ENCODE assay signal across 8 cellular contexts in the genomic region with DNA sequence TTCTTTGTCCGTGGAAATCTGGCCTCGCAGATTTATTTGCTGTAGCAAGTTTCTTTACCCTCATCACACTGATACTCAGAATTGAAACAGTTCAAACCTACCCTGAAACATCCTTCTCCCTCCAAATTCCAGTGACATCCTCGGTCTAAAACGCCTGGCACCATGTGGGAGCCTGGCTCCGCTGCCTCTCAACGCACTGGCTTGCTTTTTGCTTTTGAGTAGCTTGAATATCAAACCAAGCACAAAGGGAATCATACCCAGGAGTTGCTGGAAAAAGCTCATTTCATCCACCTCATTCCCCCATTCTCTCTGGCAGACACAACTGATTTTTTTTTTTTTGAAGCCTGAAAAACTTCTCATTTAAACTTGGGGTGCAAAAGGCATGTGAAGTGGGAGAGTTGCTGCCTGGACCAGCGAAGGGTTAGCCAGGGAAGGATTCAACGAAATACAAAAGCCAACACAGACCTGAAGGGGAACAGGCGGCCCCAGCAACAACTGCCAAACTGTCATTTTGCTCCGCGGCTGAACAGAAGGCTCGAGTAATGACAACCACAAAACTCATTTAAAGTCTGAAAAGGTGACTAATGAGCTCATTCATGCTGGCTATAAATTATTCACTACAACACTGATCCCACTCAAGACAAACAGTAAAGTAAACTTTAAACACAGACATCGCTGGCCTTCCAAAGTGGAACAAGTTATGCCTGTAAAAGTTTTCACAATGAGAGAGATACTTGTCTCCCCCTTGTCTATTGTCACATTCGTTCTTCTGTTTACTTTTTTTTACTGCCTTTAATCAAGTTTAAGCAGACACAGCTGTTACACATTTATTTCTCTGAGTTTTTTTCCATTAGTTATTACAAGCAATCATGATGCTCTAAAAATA. TPM values are rescaled to one million over a fixed set of nuclear protein-coding genes. Genes with fewer than 3 reads are reported as not detected.
DNase-seq lines count a peak whose midpoint lies in the region; ATAC-seq, FAIRE-seq and TF ChIP-seq lines count a peak whose summit lies in the region.

No MANE protein-coding gene starts in this region.

- no peaks in the 10 kb centered on the region for H3K9me3 Mint-ChIP-seq in activated naive CD4-positive, alpha-beta T cell treated with anti-CD3 and anti-CD28 coated beads for 36 hours

- WGBS in smooth muscle cell (ENCODE audit: low lambda C conversion rate): 39% methylated on average over 14 of the region's 14 CpGs

- H3K27me3 ChIP-seq in iPS-15b (ENCODE audit: control insufficient read depth, insufficient read depth, low read length) (no peaks in the 10 kb centered on the region), smooth muscle cell (ENCODE audit: low read depth) (no peaks in the 10 kb centered on the region), PC-9 (ENCODE audit: insufficient read depth, low read depth) (peaks cover 17% of the 10 kb centered on the region; the same call in 1 of the 2 replicates)

- intact Hi-C loops in activated naive CD4-positive, alpha-beta T cell treated with anti-CD3 and anti-CD28 coated beads for 36 hours (cut with micrococcal nuclease): loop anchor here (1.0 to 2.0 kb wide), 12 partner anchors 7 to 531 kb away; no protein-coding TSS in a partner anchor
- intact Hi-C loops in PC-9 (cut with micrococcal nuclease; ENCODE audit: unreplicated experiment): no loop called here

- BruUV-seq in PC-9 (replicated peaks; lab: Mats Ljungman, UMichigan): no TSS peak

- H3K36me3 ChIP-seq in iPS-15b (ENCODE audit: control insufficient read depth, insufficient read depth, low read length) (no peaks in the 10 kb centered on the region), smooth muscle cell (ENCODE audit: low read depth) (no peaks in the 10 kb centered on the region), PC-9 (ENCODE audit: low read depth) (no peaks in the 10 kb centered on the region)

- ATAC-seq in GM19324 (IDR thresholded peaks at IDR 0.05; ENCODE audit: low FRiP score, unreplicated experiment): no peak

- H3K4me3 ChIP-seq in iPS-15b (ENCODE audit: low read depth, low read length): no peak overlapping the region
- H3K4me3 ChIP-seq in smooth muscle cell: peak overlapping the region; percentile 1
- H3K4me3 ChIP-seq in PC-9: no peak overlapping the region

- TF ChIP-seq CTCF in smooth muscle cell (IDR thresholded peaks at IDR 0.05; ENCODE audit: borderline replicate concordance, insufficient read depth, poor library complexity, severe bottlenecking) (no peak), PC-9 (conservative IDR thresholded peaks at IDR 0.05) (no peak)

- H3K9me3 ChIP-seq in iPS-15b (ENCODE audit: control insufficient read depth, insufficient read depth, low read length): no peaks in the 10 kb centered on the region
- H3K9me3 ChIP-seq in smooth muscle cell (replicated peaks; ENCODE audit: low read depth): no peaks in the 10 kb centered on the region
- no peaks in the 10 kb centered on the region for H3K9me3 ChIP-seq in PC-9 (ENCODE audit: insufficient read depth, low read depth)

- peak overlapping the region; percentile 81 for H3K4me3 Mint-ChIP-seq in activated naive CD4-positive, alpha-beta T cell treated with anti-CD3 and anti-CD28 coated beads for 36 hours

- peaks cover 2% of the 10 kb centered on the region for H3K36me3 Mint-ChIP-seq in activated naive CD4-positive, alpha-beta T cell treated with anti-CD3 and anti-CD28 coated beads for 36 hours (ENCODE audit: low read depth)

- no peaks in the 10 kb centered on the region for H3K27me3 Mint-ChIP-seq in activated naive CD4-positive, alpha-beta T cell treated with anti-CD3 and anti-CD28 coated beads for 36 hours (ENCODE audit: low read depth)

- H3F3A ChIP-seq in smooth muscle cell (ENCODE audit: low read depth) (peaks cover 8% of the 10 kb centered on the region), PC-9 (ENCODE audit: insufficient read depth, low read depth) (no peaks in the 10 kb centered on the region)

- H3K4me1 ChIP-seq in iPS-15b (ENCODE audit: control insufficient read depth, insufficient read depth, low read length) (peaks cover 19% of the 10 kb centered on the region), smooth muscle cell (ENCODE audit: low read depth) (peaks cover 22% of the 10 kb centered on the region), PC-9 (replicated peaks; ENCODE audit: insufficient read depth) (no peaks in the 10 kb centered on the region)

- POLR2A ChIA-PET in PC-9 (lab: Charles Lee; ENCODE audit: unreplicated experiment): no interaction called here

- peak overlapping the region; percentile 54 for H3K9ac ChIP-seq in iPS-15b (ENCODE audit: low read depth, low read length)
- H3K9ac ChIP-seq in smooth muscle cell (ENCODE audit: low read depth): peak overlapping the region; percentile 0

- CTCF ChIA-PET in activated naive CD4-positive, alpha-beta T cell treated with anti-CD3 and anti-CD28 coated beads for 36 hours (lab: Charles Lee): interaction anchor here (0.7 to 1.5 kb wide), 9 partner anchors 9 to 401 kb away, joined by 3 to 6 read pairs (median 3); no protein-coding TSS in a partner anchor
- CTCF ChIA-PET in PC-9 (lab: Charles Lee): no interaction called here

- H3K4me1 Mint-ChIP-seq in activated naive CD4-positive, alpha-beta T cell treated with anti-CD3 and anti-CD28 coated beads for 36 hours (ENCODE audit: low read depth): peaks cover 68% of the 10 kb centered on the region

- peak overlapping the region; percentile 69 for H3K4me2 ChIP-seq in smooth muscle cell
- H3K4me2 ChIP-seq in PC-9: no peak overlapping the region

- no peaks in the 10 kb centered on the region for H3K9me2 ChIP-seq in PC-9 (ENCODE audit: insufficient read depth)

- peak overlapping the region; percentile 96 for H3K27ac Mint-ChIP-seq in activated naive CD4-positive, alpha-beta T cell treated with anti-CD3 and anti-CD28 coated beads for 36 hours

- H3K27ac ChIP-seq in smooth muscle cell (ENCODE audit: low read depth): peak overlapping the region; percentile 72
- H3K27ac ChIP-seq in PC-9: no peak overlapping the region

- H4K20me1 ChIP-seq in smooth muscle cell (ENCODE audit: low read depth) (no peaks in the 10 kb centered on the region), PC-9 (ENCODE audit: insufficient read depth) (no peaks in the 10 kb centered on the region)

- peak; percentile 85 for FAIRE-seq in GM19239 (lab: Jason Lieb, UNC)

- H2AFZ ChIP-seq in smooth muscle cell (ENCODE audit: low read depth) (no peak overlapping the region), PC-9 (no peak overlapping the region)

- H3K79me2 ChIP-seq in smooth muscle cell (ENCODE audit: low read depth) (no peaks in the 10 kb centered on the region), PC-9 (ENCODE audit: low read depth) (no peaks in the 10 kb centered on the region)

- DNase-seq in GM19239 (ENCODE audit: insufficient read length, low spot score) (no peak), NCI-H69 (lab: John Stamatoyannopoulos, UW) (peak; percentile 95), smooth muscle cell (lab: John Stamatoyannopoulos, UW; ENCODE audit: unreplicated experiment) (no peak), PC-9 (no peak), UCSD-AML1 (lab: John Stamatoyannopoulos, UW; ENCODE audit: unreplicated experiment) (no peak)
- peak; percentile 84 for DNase-seq in activated naive CD4-positive, alpha-beta T cell treated with anti-CD3 and anti-CD28 coated beads for 36 hours

RNA-seq across cellular contexts. Expression of gene FOXN3, which starts 12.4 kb away (rescaled TPM):
- total RNA-seq in activated naive CD4-positive, alpha-beta T cell treated with anti-CD3 and anti-CD28 coated beads for 36 hours: 10 to 100 TPM; 64.6 to 65.0 TPM
- 21.0 and 31.5 TPM in 2 replicates for total RNA-seq in smooth muscle cell
- polyA plus RNA-seq in smooth muscle cell: 24.5 and 24.7 TPM in 2 replicates
- total RNA-seq in PC-9 (2021): 4.2 and 5.3 TPM in 2 replicates

Comparison
In these comparisons a context has a peak if more than half of its experiments do, and no peak if none do; other contexts are left out.
1. DNase-seq: peak in NCI-H69 (single experiment) and activated naive CD4-positive, alpha-beta T cell treated with anti-CD3 and anti-CD28 coated beads for 36 hours (single experiment); none in GM19239 (single experiment), smooth muscle cell (single experiment), PC-9 (0 of 2) and UCSD-AML1 (single experiment).